ENCODE assay signal across 8 cellular contexts in the genomic region with DNA sequence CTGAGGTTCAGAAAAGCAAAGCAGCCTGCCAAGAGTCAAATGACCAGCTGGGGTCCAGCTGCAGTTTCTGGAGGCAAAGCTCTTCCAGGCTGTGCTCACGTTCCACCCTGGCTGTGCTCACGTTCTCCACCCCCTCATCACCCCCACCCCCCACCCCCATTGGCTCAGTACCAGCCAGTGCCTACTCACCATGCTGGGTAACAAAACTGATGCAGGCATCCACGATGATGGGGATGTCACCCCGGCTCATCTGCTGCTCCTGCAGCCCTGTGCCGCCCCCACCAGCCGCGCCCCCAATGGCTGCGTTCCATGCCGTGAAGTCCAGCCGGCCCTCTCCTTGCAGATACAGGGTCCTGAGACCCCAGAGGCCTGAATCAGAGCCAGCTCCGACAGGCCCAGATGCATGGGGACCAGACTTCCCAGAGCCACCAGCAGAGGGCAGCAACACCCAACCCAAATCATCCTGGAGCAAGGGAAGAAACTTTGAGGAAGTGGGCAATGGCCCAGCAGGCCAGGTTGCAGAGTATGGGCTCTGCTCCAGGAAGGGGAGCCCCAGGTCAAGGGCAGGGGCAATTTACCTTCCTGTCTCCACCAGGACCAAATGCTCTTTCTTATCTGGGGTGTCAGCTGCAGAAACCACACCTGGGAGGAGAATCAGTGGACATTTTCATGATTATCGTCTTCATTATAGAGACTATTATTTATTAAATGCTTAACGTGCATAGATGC. TPM values are rescaled to one million over a fixed set of nuclear protein-coding genes. Genes with fewer than 3 reads are reported as not detected.
DNase-seq lines count a peak whose midpoint lies in the region; ATAC-seq and TF ChIP-seq lines count a peak whose summit lies in the region.

No MANE protein-coding gene starts in this region.

- H3K36me3 ChIP-seq in right lobe of liver = no peaks in the 10 kb centered on the region

- TF ChIP-seq POLR2A in GM18505 (IDR thresholded peaks at IDR 0.05; ENCODE audit: borderline replicate concordance, extremely low read depth, insufficient read depth, insufficient read length) (no peak), right lobe of liver (IDR thresholded peaks at IDR 0.05) (no peak)

- H3K27ac ChIP-seq in right lobe of liver = no peak overlapping the region

- no peaks in the 10 kb centered on the region for H3K9me3 ChIP-seq in right lobe of liver

- 11% methylated on average over 4 of the region's 13 CpGs for WGBS in right lobe of liver (ENCODE audit: insufficient coverage, low coverage, low lambda C conversion rate, missing lambda C conversion rate)

- peaks cover 0 to 19% (median 4%) of the 10 kb centered on the region in 4 donors for H3K4me1 ChIP-seq in right lobe of liver

- H3K4me3 ChIP-seq in AG09309 (ENCODE audit: control insufficient read depth, low read depth, low read length) (no peak overlapping the region), right lobe of liver (no peak overlapping the region)

- ATAC-seq in GM18505 (IDR thresholded peaks at IDR 0.05; ENCODE audit: unreplicated experiment) = peak; percentile 88
- peak; percentile 94 for ATAC-seq in HG02938 (IDR thresholded peaks at IDR 0.05; ENCODE audit: unreplicated experiment)
- ATAC-seq in right lobe of liver = peak; percentile 85 to 92 (median 89)

- intact Hi-C loops in right lobe of liver (cut with DNase I) = no loop called here

- DNase-seq in AG09309 (ENCODE audit: low read depth) (no peak), NCI-H2171 treated with DMSO at 0.1 percent for 48 hours (lab: John Stamatoyannopoulos, UW) (peak; percentile 3), cerebellum (ENCODE audit: low spot score) (peak; percentile 79), right lobe of liver (peak; percentile 81 to 83 (median 82))
- DNase-seq in activated CD4-positive, alpha-beta T cell treated with anti-CD3 and anti-CD28 coated beads for 1 hour = peak; percentile 63
- DNase-seq in stimulated activated CD8-positive, alpha-beta memory T cell treated with anti-CD3 and anti-CD28 coated beads, Interleukin-12 subunit alpha, Interleukin-12 subunit beta, amount 100 ng/mL, for 24 hours (ENCODE audit: extremely low read depth) = peak; percentile 31

- TF ChIP-seq CTCF in AG09309 (IDR thresholded peaks at IDR 0.05; ENCODE audit: control insufficient read depth, insufficient read depth, low read depth, low read length, missing control alignments) (peak; percentile 95), right lobe of liver (IDR thresholded peaks at IDR 0.05) (peak; percentile 76 to 93 (median 91))

- no peaks in the 10 kb centered on the region for H3K27me3 ChIP-seq in right lobe of liver

RNA-seq across cellular contexts. Expression of a gene that starts 13.7 kb away (rescaled TPM):
- total RNA-seq in cerebellum (4.2 TPM), right lobe of liver (1 to 10 TPM in 5 of 6 experiments, under 1 TPM in 1; 0.77 to 6.4 (median 3.3) TPM)

RNA-seq across cellular contexts. Expression of a gene that starts 17.1 kb away (rescaled TPM):
- total RNA-seq in cerebellum (5.4 TPM), right lobe of liver (1 to 10 TPM; 1.4 to 6.0 (median 3.7) TPM)

RNA-seq across cellular contexts. Expression of a gene that starts 28.1 kb away (rescaled TPM):
- total RNA-seq in cerebellum (8.0 TPM), right lobe of liver (1 to 10 TPM in 4 of 6 experiments, under 1 TPM in 2; 0.53 to 2.6 (median 1.2) TPM)

RNA-seq across cellular contexts. Expression of a gene that starts 28.2 kb away (rescaled TPM):
- total RNA-seq in cerebellum = 56.3 TPM
- total RNA-seq in right lobe of liver = 10 to 100 TPM; 18.2 to 26.5 (median 23.3) TPM

RNA-seq across cellular contexts. Expression of a gene that starts 46.1 kb away (rescaled TPM):
- total RNA-seq in cerebellum (20.7 TPM), right lobe of liver (100 to 1,000 TPM in 4 of 6 experiments, 10 to 100 TPM in 2; 93.7 to 114 (median 107) TPM)
